Comparison of ENCODE assay signal across 7 cellular contexts in genomic region chr6:146812811-146813321, GRCh38.
DNase-seq lines count a peak whose midpoint lies in the region; ATAC-seq and TF ChIP-seq lines count a peak whose summit lies in the region.
"Not testable (repeated sequence)": the region's sequence is repeated elsewhere in the genome, so short reads cannot be mapped to it uniquely, and the experiment has no call there.

No MANE protein-coding gene starts in this region.

- not testable (repeated sequence) for TF ChIP-seq CTCF in cardiac fibroblast (IDR thresholded peaks at IDR 0.05; ENCODE audit: low read depth, low read length); mesothelial cell of epicardium (IDR thresholded peaks at IDR 0.05; ENCODE audit: unreplicated experiment); progenitor cell of endocrine pancreas (IDR thresholded peaks at IDR 0.05; ENCODE audit: unreplicated experiment)

- H3K36me3 Mint-ChIP-seq in mesothelial cell of epicardium; progenitor cell of endocrine pancreas (ENCODE audit: insufficient read depth): not testable (repeated sequence)

- H3K4me3 ChIP-seq in cardiac fibroblast (replicated peaks in 1 of 2; ENCODE audit: low read depth in 2 of 2, low read length in 2 of 2); right cardiac atrium (ENCODE audit: low read length): not testable (repeated sequence)

- intact Hi-C loops in right cardiac atrium (cut with DNase I) = not testable (repeated sequence)

- not testable (repeated sequence) for H3K4me1 ChIP-seq in right cardiac atrium (ENCODE audit: control insufficient read depth, insufficient read depth, low read length)

- not testable (repeated sequence) for H3K27ac ChIP-seq in right cardiac atrium (ENCODE audit: low read length)

- DNase-seq in ELR (ENCODE audit: low read depth) = peak; percentile 8
- DNase-seq in M059J (ENCODE audit: low read depth) = peak; percentile 63
- DNase-seq in amniotic epithelial cell (ENCODE audit: low read depth) = peak; percentile 98
- peak; percentile 71 to 94 for DNase-seq in cardiac fibroblast (ENCODE audit: low read depth in 2 of 2)
- peak in 1 of 3 donors; percentile 21 for DNase-seq in right cardiac atrium
- DNase-seq in mesothelial cell of epicardium (ENCODE audit: low spot score in 2 of 2, unreplicated experiment in 2 of 2); progenitor cell of endocrine pancreas (ENCODE audit: low spot score, unreplicated experiment): not testable (repeated sequence)

- not testable (repeated sequence) for H3K4me3 Mint-ChIP-seq in mesothelial cell of epicardium; progenitor cell of endocrine pancreas (ENCODE audit: low read depth)

- peaks cover 28% of the 10 kb centered on the region for H3K4me1 Mint-ChIP-seq in mesothelial cell of epicardium
- peaks cover 11% of the 10 kb centered on the region for H3K4me1 Mint-ChIP-seq in progenitor cell of endocrine pancreas (ENCODE audit: low read depth)

- not testable (repeated sequence) for H3K9me3 ChIP-seq in right cardiac atrium (ENCODE audit: control insufficient read depth, low read length)

- H3K27me3 ChIP-seq in right cardiac atrium (ENCODE audit: control insufficient read depth, insufficient read depth) = not testable (repeated sequence)

- H3K27ac Mint-ChIP-seq in mesothelial cell of epicardium = peak overlapping the region; percentile 78
- H3K27ac Mint-ChIP-seq in progenitor cell of endocrine pancreas = peak overlapping the region; percentile 1

- not testable (repeated sequence) for H3K9me3 Mint-ChIP-seq in mesothelial cell of epicardium; progenitor cell of endocrine pancreas (ENCODE audit: low read depth)

- H3K27me3 Mint-ChIP-seq in mesothelial cell of epicardium (ENCODE audit: low read depth); progenitor cell of endocrine pancreas: not testable (repeated sequence)

- ATAC-seq in right cardiac atrium = peak; percentile 78 to 87

- 52% methylated on average over 6 of the region's 6 CpGs for WGBS in right cardiac atrium
